ENCODE assay signal across 18 cellular contexts in genomic region chr7:72406820-72407403, GRCh38. TPM values are rescaled to one million over a fixed set of nuclear protein-coding genes. Genes with fewer than 3 reads are reported as not detected.
DNase-seq lines count a peak whose midpoint lies in the region; TF ChIP-seq lines count a peak whose summit lies in the region.
"Had no signal": no experiment of that assay in that cellular context is flagged by ENCODE, and none has a peak within 500 bp of the region (broad histone marks: within the 10 kb centered on the region; RNA-seq: fewer than 3 reads in every experiment).

No MANE protein-coding gene starts in this region.

- H3K4me3 ChIP-seq in GM12864 (ENCODE audit: low read depth, low read length): no peak overlapping the region

- no peak overlapping the region for H4K5ac ChIP-seq in H9 (ENCODE audit: insufficient read length, low read depth, low read length)

- H3K9ac ChIP-seq in H9 (ENCODE audit: extremely low read depth, insufficient read length, low read length): no peak overlapping the region

- no peak for DNase-seq in GM12864 (ENCODE audit: low read depth)
- no peak for DNase-seq in H9
- peak; percentile 38 for DNase-seq in SK-MEL-5 (ENCODE audit: low read depth, low spot score)
- peak; percentile 34 for DNase-seq in iPS-NIHi7 (ENCODE audit: extremely low spot score)
- no peak for DNase-seq in effector CD4-positive, alpha-beta T cell
- DNase-seq in GM10266 (ENCODE audit: extremely low spot score): no peak
- no peak for DNase-seq in KG1 (lab: John Stamatoyannopoulos, UW)
- DNase-seq: AML-193, DND-41, NCI-H1105, NCI-H2081, NCI-H2171 treated with DMSO at 0.1 percent for 48 hours, NCI-H446, NCI-H526 treated with DMSO at 0.1 percent for 48 hours, RPMI8226, SHP77 treated with DMSO at 0.1 percent for 48 hours had no signal

- TF ChIP-seq CTCF in GM12864 (IDR thresholded peaks at IDR 0.05; ENCODE audit: low read depth, low read length, missing control alignments) (peak; percentile 5), H9 (conservative IDR thresholded peaks at IDR 0.05) (peak; percentile 52; the same call in 2 of the 3 replicates), GM10266 (IDR thresholded peaks at IDR 0.05; ENCODE audit: control insufficient read depth, insufficient read depth, low read depth, missing control alignments) (no peak)

- no peaks in the 10 kb centered on the region; a peak in 1 of 5 replicates for H3K9me3 Mint-ChIP-seq in H9

- H2BK5ac ChIP-seq in H9 (ENCODE audit: insufficient read length, low read length): no peak overlapping the region

- H2BK20ac ChIP-seq in H9 (ENCODE audit: low read depth, low read length, poor library complexity, severe bottlenecking): no peak overlapping the region

- no peaks in the 10 kb centered on the region for H3K23me2 ChIP-seq in H9 (ENCODE audit: insufficient read length, low read depth, low read length, poor library complexity, severe bottlenecking)

- H2BK12ac ChIP-seq in H9 (ENCODE audit: insufficient read length, low read depth, low read length): no peak overlapping the region

- H4K91ac ChIP-seq in H9 (ENCODE audit: insufficient read length, low read depth, low read length): no peak overlapping the region

- no peak overlapping the region for H3K56ac ChIP-seq in H9 (ENCODE audit: insufficient read length, low read depth, low read length)

- no peak overlapping the region for H3K23ac ChIP-seq in H9 (ENCODE audit: insufficient read length, low read depth, low read length)

- no CpG with 5 or more reads among the region's 4 CpGs for WGBS in H9 (ENCODE audit: extremely low coverage, insufficient read length, low lambda C conversion rate)

- H3K9me3 ChIP-seq in H9 (ENCODE audit: control insufficient read depth, low read depth, low read length): no peaks in the 10 kb centered on the region

- no peak overlapping the region for H2BK15ac ChIP-seq in H9 (ENCODE audit: low read depth, low read length)

- no peaks in the 10 kb centered on the region for H4K20me1 ChIP-seq in H9 (ENCODE audit: control insufficient read depth, insufficient read depth, insufficient read length)

- no peaks in the 10 kb centered on the region; a peak in 1 of 7 replicates for H3K36me3 Mint-ChIP-seq in H9 (ENCODE audit: insufficient read depth in 1 of 3, low read depth in 3 of 3)
- H3K36me3 Mint-ChIP-seq: CD14-positive monocyte had no signal

- H3K27me3 Mint-ChIP-seq in H9 (ENCODE audit: low read depth): peaks cover 4% of the 10 kb centered on the region

- no peak overlapping the region for H3K14ac ChIP-seq in H9 (ENCODE audit: insufficient read depth, low read length)

- H2BK120ac ChIP-seq in H9 (ENCODE audit: low read depth, low read length, poor library complexity, severe bottlenecking): no peak overlapping the region

- H3K4me2 ChIP-seq in H9 (ENCODE audit: insufficient read depth, insufficient read length, low read length): no peak overlapping the region

- H3K27ac Mint-ChIP-seq in H9: no peak overlapping the region
- H3K27ac Mint-ChIP-seq: T-helper 1 cell treated with Interleukin-12 subunit alpha and Interleukin-12 subunit beta and Interleukin-4 antibody, amounts not matched to agents 30 μg/mL and 1 μg/mL, for 36 hours had no signal

- H3K4me3 Mint-ChIP-seq in H9: no peak overlapping the region
- H3K4me3 Mint-ChIP-seq: T-helper 1 cell treated with Interleukin-12 subunit alpha and Interleukin-12 subunit beta and Interleukin-4 antibody, amounts not matched to agents 30 μg/mL and 1 μg/mL, for 36 hours had no signal

- no peak overlapping the region for H4K8ac ChIP-seq in H9 (replicated peaks; ENCODE audit: insufficient read length, low read depth, low read length)

- H3T11ph ChIP-seq in H9 (ENCODE audit: low read length): no peak overlapping the region

- H2AFZ ChIP-seq in H9 (ENCODE audit: low read length): no peak overlapping the region

- H3K4ac ChIP-seq in H9 (ENCODE audit: low read depth, low read length): no peak overlapping the region

- H3K79me1 ChIP-seq in H9 (ENCODE audit: insufficient read depth, low read depth, low read length, poor library complexity, severe bottlenecking): no peaks in the 10 kb centered on the region

- no peaks in the 10 kb centered on the region for H3K4me1 Mint-ChIP-seq in H9

- in situ Hi-C loops in SK-MEL-5 (cut with HindIII; ENCODE audit: low pct_unique_long_range_greater_than_20kb, low sequenced_read_pairs): no loop called here

- no peak overlapping the region for H2AK5ac ChIP-seq in H9 (ENCODE audit: insufficient read length, low read length)

- no peaks in the 10 kb centered on the region for H3K79me2 ChIP-seq in H9 (ENCODE audit: insufficient read depth, low read length)

- H3K27ac ChIP-seq in H9 (ENCODE audit: insufficient read length, low read depth, low read length): no peak overlapping the region

- no peaks in the 10 kb centered on the region for H3K27me3 ChIP-seq in H9 (ENCODE audit: insufficient read depth, low read length)

- H3K18ac ChIP-seq in H9 (ENCODE audit: insufficient read length, low read depth, low read length): no peak overlapping the region

- H3K4me1 ChIP-seq in H9 (ENCODE audit: insufficient read depth, low read length): no peaks in the 10 kb centered on the region

RNA-seq across cellular contexts. Expression of gene CALN1, which starts 5.2 kb away (rescaled TPM):
- 2.8 and 3.3 TPM in 2 replicates for total RNA-seq in H9 (2021)
- 0.59 TPM in 1 of 2 replicates, not detected in the other for total RNA-seq in SK-MEL-5 (2014; rRNA removed; shearing (Covaris generic))
- polyA plus RNA-seq in SK-MEL-5 (2015; cell fraction: cytosol; rRNA removed): 0.18 TPM in 1 of 2 replicates, not detected in the other
- 0.16 TPM in 1 of 2 replicates, not detected in the other for polyA plus RNA-seq in SK-MEL-5 (2015; cell fraction: nucleus; rRNA removed)
- polyA plus RNA-seq: CD14-positive monocyte had no signal

Comparison
In these comparisons a context has a peak if more than half of its experiments do, and no peak if none do; other contexts are left out.
1. DNase-seq: peak in SK-MEL-5 (single experiment) and iPS-NIHi7 (single experiment); none in GM12864 (single experiment), H9 (single experiment), effector CD4-positive, alpha-beta T cell (single experiment), GM10266 (single experiment) and KG1 (single experiment).